In the genomic region with DNA sequence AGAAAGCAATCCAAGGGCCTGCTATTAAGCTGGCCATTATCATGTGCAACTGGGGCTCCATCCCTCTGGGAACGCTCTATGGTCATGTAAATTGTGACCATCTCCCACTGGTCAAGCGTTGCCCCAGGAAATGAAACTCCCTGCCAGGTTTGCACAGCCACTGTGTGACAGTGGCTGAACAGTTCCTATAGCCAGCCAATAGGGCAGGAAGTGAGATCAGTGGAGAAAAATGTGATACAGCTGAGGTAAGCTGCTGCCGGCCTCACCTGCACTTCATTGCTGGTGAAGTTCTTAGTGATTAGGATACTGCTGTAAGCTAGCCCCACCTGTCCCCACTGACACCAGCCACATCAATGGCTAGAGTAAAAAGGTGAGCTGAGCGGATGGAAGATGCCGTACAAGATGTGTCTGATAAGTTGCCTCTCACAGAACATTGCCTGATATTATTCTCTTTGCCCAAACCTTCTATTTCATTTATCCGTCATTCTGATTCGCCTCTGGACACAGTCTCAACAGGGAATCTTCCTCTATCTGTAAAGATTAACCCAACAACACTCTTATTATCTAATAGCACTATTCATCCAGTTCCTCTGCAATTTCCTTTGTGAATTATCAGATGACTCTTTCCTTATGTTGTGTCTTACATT, we compare ENCODE assay signal across 10 cellular contexts. TPM values are rescaled to one million over a fixed set of nuclear protein-coding genes. Genes with fewer than 3 reads are reported as not detected.
DNase-seq lines count a peak whose midpoint lies in the region; ATAC-seq and TF ChIP-seq lines count a peak whose summit lies in the region.
"Had no signal": no experiment of that assay in that cellular context is flagged by ENCODE, and none has a peak within 500 bp of the region (broad histone marks: within the 10 kb centered on the region; RNA-seq: fewer than 3 reads in every experiment).

No MANE protein-coding gene starts in this region.

- peaks cover 7 to 9% of the 10 kb centered on the region in 2 donors for H3K27me3 Mint-ChIP-seq in CD4-positive, alpha-beta memory T cell

- no peak overlapping the region for H3K4me3 Mint-ChIP-seq in CD4-positive, alpha-beta memory T cell
- H3K4me3 Mint-ChIP-seq: IgD-negative memory B cell, nephron progenitor cell had no signal

- POLR2A ChIA-PET in CD4-positive, alpha-beta memory T cell (lab: Charles Lee; ENCODE audit: partially characterized antibody) = no interaction called here

- H3K4me1 ChIP-seq in subcutaneous abdominal adipose tissue (ENCODE audit: control insufficient read depth in 5 of 5, insufficient read depth in 5 of 5, low read length in 5 of 5) = peaks cover 0 to 25% (median 21%) of the 10 kb centered on the region in 5 donors
- H3K4me1 ChIP-seq in CD4-positive, alpha-beta memory T cell (ENCODE audit: insufficient read depth, low read length) = no peaks in the 10 kb centered on the region

- intact Hi-C loops in CD4-positive, alpha-beta memory T cell (cut with micrococcal nuclease) = no loop called here

- no peaks in the 10 kb centered on the region for H3K27me3 ChIP-seq in subcutaneous abdominal adipose tissue (ENCODE audit: control insufficient read depth in 5 of 5, insufficient read depth in 4 of 5, low read length in 5 of 5)
- H3K27me3 ChIP-seq in CD4-positive, alpha-beta memory T cell (ENCODE audit: insufficient read depth, low read length) = no peaks in the 10 kb centered on the region

- no peak for ATAC-seq in HG03565 (IDR thresholded peaks at IDR 0.05; ENCODE audit: unreplicated experiment)

- H3K36me3 ChIP-seq in subcutaneous abdominal adipose tissue (ENCODE audit: control insufficient read depth in 5 of 5, insufficient read depth in 5 of 5, low read length in 5 of 5) = no peaks in the 10 kb centered on the region
- no peaks in the 10 kb centered on the region for H3K36me3 ChIP-seq in CD4-positive, alpha-beta memory T cell (ENCODE audit: insufficient read depth, low read length)

- H3K4me1 Mint-ChIP-seq in CD4-positive, alpha-beta memory T cell = no peaks in the 10 kb centered on the region
- H3K4me1 Mint-ChIP-seq: IgD-negative memory B cell had no signal

- H3K36me3 Mint-ChIP-seq in CD4-positive, alpha-beta memory T cell = no peaks in the 10 kb centered on the region
- H3K36me3 Mint-ChIP-seq: IgD-negative memory B cell had no signal

- H3K9me3 Mint-ChIP-seq in CD4-positive, alpha-beta memory T cell = peaks cover 0 to 1% (median 0%) of the 10 kb centered on the region in 8 donors
- H3K9me3 Mint-ChIP-seq: nephron progenitor cell had no signal

- H3K9me3 ChIP-seq in subcutaneous abdominal adipose tissue (ENCODE audit: control insufficient read depth in 5 of 5, low read length in 5 of 5) = no peaks in the 10 kb centered on the region
- no peaks in the 10 kb centered on the region for H3K9me3 ChIP-seq in CD4-positive, alpha-beta memory T cell (ENCODE audit: control insufficient read depth in 1 of 2, low read length in 2 of 2)

- H3K9ac ChIP-seq in subcutaneous abdominal adipose tissue (ENCODE audit: low read length in 5 of 5) = peak overlapping the region in 1 of 5 donors; percentile 44

- peak overlapping the region; percentile 16; the same call in 1 of the 2 replicates for H3K27ac ChIP-seq in VCaP
- H3K27ac ChIP-seq in subcutaneous abdominal adipose tissue (ENCODE audit: low read depth, low read length) = peak overlapping the region; percentile 83
- H3K27ac ChIP-seq in CD4-positive, alpha-beta memory T cell (ENCODE audit: low read depth, low read length) = no peak overlapping the region

- no peak overlapping the region for H3K27ac Mint-ChIP-seq in CD4-positive, alpha-beta memory T cell
- H3K27ac Mint-ChIP-seq: IgD-negative memory B cell, nephron progenitor cell had no signal

- no peak overlapping the region for H3K4me3 ChIP-seq in subcutaneous abdominal adipose tissue (ENCODE audit: low read depth in 1 of 5, low read length in 5 of 5)
- H3K4me3 ChIP-seq in CD4-positive, alpha-beta memory T cell (ENCODE audit: low read length in 2 of 2) = no peak overlapping the region

- peak; percentile 42 for DNase-seq in NCI-H2227 treated with DMSO at 0.1 percent for 48 hours (lab: John Stamatoyannopoulos, UW)
- DNase-seq in NCI-H2227 (lab: John Stamatoyannopoulos, UW; ENCODE audit: unreplicated experiment) = no peak
- DNase-seq in islet precursor cell = peak; percentile 88
- DNase-seq in CD4-positive, alpha-beta memory T cell = no peak
- no peak for DNase-seq in NCI-H2081 (lab: John Stamatoyannopoulos, UW)

- CTCF ChIA-PET in CD4-positive, alpha-beta memory T cell (lab: Charles Lee; ENCODE audit: partially characterized antibody) = no interaction called here

- TF ChIP-seq CTCF in VCaP (conservative IDR thresholded peaks at IDR 0.05) = no peak

RNA-seq across cellular contexts. Expression of a gene that starts 38.4 kb away (rescaled TPM):
- total RNA-seq in CD4-positive, alpha-beta memory T cell = under 1 TPM; 0.49 to 0.72 TPM
- not detected for polyA plus RNA-seq in CD4-positive, alpha-beta memory T cell
- polyA plus RNA-seq: IgD-negative memory B cell had no signal

Comparison
In these comparisons a context has a peak if more than half of its experiments do, and no peak if none do; other contexts are left out.
1. DNase-seq: peak in NCI-H2227 treated with DMSO at 0.1 percent for 48 hours (single experiment) and islet precursor cell (single experiment); none in NCI-H2227 (single experiment), CD4-positive, alpha-beta memory T cell (0 of 5) and NCI-H2081 (0 of 2).